1 cellular context compared by ENCODE assay signal in genomic region chr1:186375152-186375928, GRCh38.
A peak's percentile ranks its signal among the peaks of the same experiment; 100 is the strongest.
TF ChIP-seq lines count a peak whose summit lies in the region.

Gene ODR4 (plus strand): TSS chr1:186375838. CDS start chr1:186379786, 3,948 bp downstream.
Gene TPR (minus strand): TSS chr1:186375253. CDS start chr1:186375028, 225 bp downstream.

TF ChIP-seq in K562, 482 proteins besides CTCF, POLR2A, EP300 and RAD21 (continued from another document and continues in another):
- TF ChIP-seq, protein P1, sequence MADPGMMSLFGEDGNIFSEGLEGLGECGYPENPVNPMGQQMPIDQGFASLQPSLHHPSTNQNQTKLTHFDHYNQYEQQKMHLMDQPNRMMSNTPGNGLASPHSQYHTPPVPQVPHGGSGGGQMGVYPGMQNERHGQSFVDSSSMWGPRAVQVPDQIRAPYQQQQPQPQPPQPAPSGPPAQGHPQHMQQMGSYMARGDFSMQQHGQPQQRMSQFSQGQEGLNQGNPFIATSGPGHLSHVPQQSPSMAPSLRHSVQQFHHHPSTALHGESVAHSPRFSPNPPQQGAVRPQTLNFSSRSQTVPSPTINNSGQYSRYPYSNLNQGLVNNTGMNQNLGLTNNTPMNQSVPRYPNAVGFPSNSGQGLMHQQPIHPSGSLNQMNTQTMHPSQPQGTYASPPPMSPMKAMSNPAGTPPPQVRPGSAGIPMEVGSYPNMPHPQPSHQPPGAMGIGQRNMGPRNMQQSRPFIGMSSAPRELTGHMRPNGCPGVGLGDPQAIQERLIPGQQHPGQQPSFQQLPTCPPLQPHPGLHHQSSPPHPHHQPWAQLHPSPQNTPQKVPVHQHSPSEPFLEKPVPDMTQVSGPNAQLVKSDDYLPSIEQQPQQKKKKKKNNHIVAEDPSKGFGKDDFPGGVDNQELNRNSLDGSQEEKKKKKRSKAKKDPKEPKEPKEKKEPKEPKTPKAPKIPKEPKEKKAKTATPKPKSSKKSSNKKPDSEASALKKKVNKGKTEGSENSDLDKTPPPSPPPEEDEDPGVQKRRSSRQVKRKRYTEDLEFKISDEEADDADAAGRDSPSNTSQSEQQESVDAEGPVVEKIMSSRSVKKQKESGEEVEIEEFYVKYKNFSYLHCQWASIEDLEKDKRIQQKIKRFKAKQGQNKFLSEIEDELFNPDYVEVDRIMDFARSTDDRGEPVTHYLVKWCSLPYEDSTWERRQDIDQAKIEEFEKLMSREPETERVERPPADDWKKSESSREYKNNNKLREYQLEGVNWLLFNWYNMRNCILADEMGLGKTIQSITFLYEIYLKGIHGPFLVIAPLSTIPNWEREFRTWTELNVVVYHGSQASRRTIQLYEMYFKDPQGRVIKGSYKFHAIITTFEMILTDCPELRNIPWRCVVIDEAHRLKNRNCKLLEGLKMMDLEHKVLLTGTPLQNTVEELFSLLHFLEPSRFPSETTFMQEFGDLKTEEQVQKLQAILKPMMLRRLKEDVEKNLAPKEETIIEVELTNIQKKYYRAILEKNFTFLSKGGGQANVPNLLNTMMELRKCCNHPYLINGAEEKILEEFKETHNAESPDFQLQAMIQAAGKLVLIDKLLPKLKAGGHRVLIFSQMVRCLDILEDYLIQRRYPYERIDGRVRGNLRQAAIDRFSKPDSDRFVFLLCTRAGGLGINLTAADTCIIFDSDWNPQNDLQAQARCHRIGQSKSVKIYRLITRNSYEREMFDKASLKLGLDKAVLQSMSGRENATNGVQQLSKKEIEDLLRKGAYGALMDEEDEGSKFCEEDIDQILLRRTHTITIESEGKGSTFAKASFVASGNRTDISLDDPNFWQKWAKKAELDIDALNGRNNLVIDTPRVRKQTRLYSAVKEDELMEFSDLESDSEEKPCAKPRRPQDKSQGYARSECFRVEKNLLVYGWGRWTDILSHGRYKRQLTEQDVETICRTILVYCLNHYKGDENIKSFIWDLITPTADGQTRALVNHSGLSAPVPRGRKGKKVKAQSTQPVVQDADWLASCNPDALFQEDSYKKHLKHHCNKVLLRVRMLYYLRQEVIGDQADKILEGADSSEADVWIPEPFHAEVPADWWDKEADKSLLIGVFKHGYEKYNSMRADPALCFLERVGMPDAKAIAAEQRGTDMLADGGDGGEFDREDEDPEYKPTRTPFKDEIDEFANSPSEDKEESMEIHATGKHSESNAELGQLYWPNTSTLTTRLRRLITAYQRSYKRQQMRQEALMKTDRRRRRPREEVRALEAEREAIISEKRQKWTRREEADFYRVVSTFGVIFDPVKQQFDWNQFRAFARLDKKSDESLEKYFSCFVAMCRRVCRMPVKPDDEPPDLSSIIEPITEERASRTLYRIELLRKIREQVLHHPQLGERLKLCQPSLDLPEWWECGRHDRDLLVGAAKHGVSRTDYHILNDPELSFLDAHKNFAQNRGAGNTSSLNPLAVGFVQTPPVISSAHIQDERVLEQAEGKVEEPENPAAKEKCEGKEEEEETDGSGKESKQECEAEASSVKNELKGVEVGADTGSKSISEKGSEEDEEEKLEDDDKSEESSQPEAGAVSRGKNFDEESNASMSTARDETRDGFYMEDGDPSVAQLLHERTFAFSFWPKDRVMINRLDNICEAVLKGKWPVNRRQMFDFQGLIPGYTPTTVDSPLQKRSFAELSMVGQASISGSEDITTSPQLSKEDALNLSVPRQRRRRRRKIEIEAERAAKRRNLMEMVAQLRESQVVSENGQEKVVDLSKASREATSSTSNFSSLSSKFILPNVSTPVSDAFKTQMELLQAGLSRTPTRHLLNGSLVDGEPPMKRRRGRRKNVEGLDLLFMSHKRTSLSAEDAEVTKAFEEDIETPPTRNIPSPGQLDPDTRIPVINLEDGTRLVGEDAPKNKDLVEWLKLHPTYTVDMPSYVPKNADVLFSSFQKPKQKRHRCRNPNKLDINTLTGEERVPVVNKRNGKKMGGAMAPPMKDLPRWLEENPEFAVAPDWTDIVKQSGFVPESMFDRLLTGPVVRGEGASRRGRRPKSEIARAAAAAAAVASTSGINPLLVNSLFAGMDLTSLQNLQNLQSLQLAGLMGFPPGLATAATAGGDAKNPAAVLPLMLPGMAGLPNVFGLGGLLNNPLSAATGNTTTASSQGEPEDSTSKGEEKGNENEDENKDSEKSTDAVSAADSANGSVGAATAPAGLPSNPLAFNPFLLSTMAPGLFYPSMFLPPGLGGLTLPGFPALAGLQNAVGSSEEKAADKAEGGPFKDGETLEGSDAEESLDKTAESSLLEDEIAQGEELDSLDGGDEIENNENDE (IDR thresholded peaks at IDR 0.05; ENCODE audit: low read depth, low read length): peak; percentile 58
- TF ChIP-seq, protein P2, sequence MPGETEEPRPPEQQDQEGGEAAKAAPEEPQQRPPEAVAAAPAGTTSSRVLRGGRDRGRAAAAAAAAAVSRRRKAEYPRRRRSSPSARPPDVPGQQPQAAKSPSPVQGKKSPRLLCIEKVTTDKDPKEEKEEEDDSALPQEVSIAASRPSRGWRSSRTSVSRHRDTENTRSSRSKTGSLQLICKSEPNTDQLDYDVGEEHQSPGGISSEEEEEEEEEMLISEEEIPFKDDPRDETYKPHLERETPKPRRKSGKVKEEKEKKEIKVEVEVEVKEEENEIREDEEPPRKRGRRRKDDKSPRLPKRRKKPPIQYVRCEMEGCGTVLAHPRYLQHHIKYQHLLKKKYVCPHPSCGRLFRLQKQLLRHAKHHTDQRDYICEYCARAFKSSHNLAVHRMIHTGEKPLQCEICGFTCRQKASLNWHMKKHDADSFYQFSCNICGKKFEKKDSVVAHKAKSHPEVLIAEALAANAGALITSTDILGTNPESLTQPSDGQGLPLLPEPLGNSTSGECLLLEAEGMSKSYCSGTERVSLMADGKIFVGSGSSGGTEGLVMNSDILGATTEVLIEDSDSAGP (CRISPR knock-in tag; IDR thresholded peaks at IDR 0.05): no peak
- TF ChIP-seq ESRRA (IDR thresholded peaks at IDR 0.05; ENCODE audit: borderline replicate concordance, low read depth) (peak; percentile 99), NONO (IDR thresholded peaks at IDR 0.05; ENCODE audit: low read depth in 2 of 2, low read length in 1 of 2) (peak in 1 of 2 experiments; percentile 68; a peak in 2 of 4 replicates), MCM3 (IDR thresholded peaks at IDR 0.05) (no peak), ZNF583 (CRISPR knock-in tag; IDR thresholded peaks at IDR 0.05) (0 out of 2 replicates have a peak, but pooled peaks have one; percentile 20), ZBTB11 (CRISPR knock-in tag; IDR thresholded peaks at IDR 0.05) (peak in 2 of 3 experiments; percentile 40 to 92; a peak in 2 of 6 replicates), POLR2AphosphoS5 (IDR thresholded peaks at IDR 0.05; ENCODE audit: control insufficient read depth, insufficient read depth, low read depth, low read length) (peak; percentile 85), FOXJ3 (CRISPR knock-in tag; IDR thresholded peaks at IDR 0.05) (no peak), RBM34 (IDR thresholded peaks at IDR 0.05; ENCODE audit: borderline replicate concordance, insufficient read depth, low read length) (no peak), PRPF4 (IDR thresholded peaks at IDR 0.05; ENCODE audit: insufficient read depth, low read depth, low read length, poor library complexity, severe bottlenecking) (peak; percentile 84), ZNF766 (CRISPR knock-in tag; conservative IDR thresholded peaks at IDR 0.05) (peak; percentile 70; the same call in 1 of the 2 replicates), ZNF175 (CRISPR knock-in tag; IDR thresholded peaks at IDR 0.05; ENCODE audit: low read depth) (no peak), ZFP1 (CRISPR knock-in tag; IDR thresholded peaks at IDR 0.05) (no peak), SIN3B (IDR thresholded peaks at IDR 0.05; ENCODE audit: low read depth) (peak; percentile 80), NR1H2 (CRISPR knock-in tag; IDR thresholded peaks at IDR 0.05) (no peak), ELF4 (CRISPR knock-in tag; IDR thresholded peaks at IDR 0.05) (no peak; the same call in 1 of the 2 replicates), ZEB2 (IDR thresholded peaks at IDR 0.05) (0 out of 2 replicates have a peak, but pooled peaks have one; percentile 52), LARP7 (IDR thresholded peaks at IDR 0.05) (no peak), TCF3 (CRISPR knock-in tag; IDR thresholded peaks at IDR 0.05) (peak; percentile 28; the same call in 1 of the 2 replicates), SMAD3 (CRISPR knock-in tag; conservative IDR thresholded peaks at IDR 0.05) (0 out of 2 replicates have a peak, but pooled peaks have one; percentile 37), KDM2B (CRISPR knock-in tag; IDR thresholded peaks at IDR 0.05) (no peak), COPS2 (conservative IDR thresholded peaks at IDR 0.05) (no peak), FOXA3 (CRISPR knock-in tag; conservative IDR thresholded peaks at IDR 0.05 in 1 of 2, IDR thresholded peaks at IDR 0.05 in 1 of 2) (no peak), GTF2A2 (tag; IDR thresholded peaks at IDR 0.05) (no peak), PML (IDR thresholded peaks at IDR 0.05; ENCODE audit: low read length) (peak; percentile 75; the same call in 1 of the 2 replicates), ZNF77 (CRISPR knock-in tag; IDR thresholded peaks at IDR 0.05) (no peak), BCL6 (CRISPR knock-in tag; IDR thresholded peaks at IDR 0.05) (no peak), NCOR1 (IDR thresholded peaks at IDR 0.05) (peak; percentile 68; the same call in 1 of the 2 replicates), ELK3 (CRISPR knock-in tag; IDR thresholded peaks at IDR 0.05) (no peak), XRCC4 (IDR thresholded peaks at IDR 0.05; ENCODE audit: extremely low read depth, insufficient read depth, insufficient read length) (no peak), CREB1 (IDR thresholded peaks at IDR 0.05) (peak; percentile 99), CREB1 (CRISPR knock-in tag; IDR thresholded peaks at IDR 0.05) (peak; percentile 99)
- TF ChIP-seq, protein P3, sequence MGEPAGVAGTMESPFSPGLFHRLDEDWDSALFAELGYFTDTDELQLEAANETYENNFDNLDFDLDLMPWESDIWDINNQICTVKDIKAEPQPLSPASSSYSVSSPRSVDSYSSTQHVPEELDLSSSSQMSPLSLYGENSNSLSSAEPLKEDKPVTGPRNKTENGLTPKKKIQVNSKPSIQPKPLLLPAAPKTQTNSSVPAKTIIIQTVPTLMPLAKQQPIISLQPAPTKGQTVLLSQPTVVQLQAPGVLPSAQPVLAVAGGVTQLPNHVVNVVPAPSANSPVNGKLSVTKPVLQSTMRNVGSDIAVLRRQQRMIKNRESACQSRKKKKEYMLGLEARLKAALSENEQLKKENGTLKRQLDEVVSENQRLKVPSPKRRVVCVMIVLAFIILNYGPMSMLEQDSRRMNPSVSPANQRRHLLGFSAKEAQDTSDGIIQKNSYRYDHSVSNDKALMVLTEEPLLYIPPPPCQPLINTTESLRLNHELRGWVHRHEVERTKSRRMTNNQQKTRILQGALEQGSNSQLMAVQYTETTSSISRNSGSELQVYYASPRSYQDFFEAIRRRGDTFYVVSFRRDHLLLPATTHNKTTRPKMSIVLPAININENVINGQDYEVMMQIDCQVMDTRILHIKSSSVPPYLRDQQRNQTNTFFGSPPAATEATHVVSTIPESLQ (CRISPR knock-in tag; IDR thresholded peaks at IDR 0.05): no peak
- TF ChIP-seq, protein P4, sequence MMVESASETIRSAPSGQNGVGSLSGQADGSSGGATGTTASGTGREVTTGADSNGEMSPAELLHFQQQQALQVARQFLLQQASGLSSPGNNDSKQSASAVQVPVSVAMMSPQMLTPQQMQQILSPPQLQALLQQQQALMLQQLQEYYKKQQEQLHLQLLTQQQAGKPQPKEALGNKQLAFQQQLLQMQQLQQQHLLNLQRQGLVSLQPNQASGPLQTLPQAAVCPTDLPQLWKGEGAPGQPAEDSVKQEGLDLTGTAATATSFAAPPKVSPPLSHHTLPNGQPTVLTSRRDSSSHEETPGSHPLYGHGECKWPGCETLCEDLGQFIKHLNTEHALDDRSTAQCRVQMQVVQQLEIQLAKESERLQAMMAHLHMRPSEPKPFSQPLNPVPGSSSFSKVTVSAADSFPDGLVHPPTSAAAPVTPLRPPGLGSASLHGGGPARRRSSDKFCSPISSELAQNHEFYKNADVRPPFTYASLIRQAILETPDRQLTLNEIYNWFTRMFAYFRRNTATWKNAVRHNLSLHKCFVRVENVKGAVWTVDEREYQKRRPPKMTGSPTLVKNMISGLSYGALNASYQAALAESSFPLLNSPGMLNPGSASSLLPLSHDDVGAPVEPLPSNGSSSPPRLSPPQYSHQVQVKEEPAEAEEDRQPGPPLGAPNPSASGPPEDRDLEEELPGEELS (CRISPR knock-in tag; IDR thresholded peaks at IDR 0.05; ENCODE audit: borderline replicate concordance): peak; percentile 48
- TF ChIP-seq, protein P5, sequence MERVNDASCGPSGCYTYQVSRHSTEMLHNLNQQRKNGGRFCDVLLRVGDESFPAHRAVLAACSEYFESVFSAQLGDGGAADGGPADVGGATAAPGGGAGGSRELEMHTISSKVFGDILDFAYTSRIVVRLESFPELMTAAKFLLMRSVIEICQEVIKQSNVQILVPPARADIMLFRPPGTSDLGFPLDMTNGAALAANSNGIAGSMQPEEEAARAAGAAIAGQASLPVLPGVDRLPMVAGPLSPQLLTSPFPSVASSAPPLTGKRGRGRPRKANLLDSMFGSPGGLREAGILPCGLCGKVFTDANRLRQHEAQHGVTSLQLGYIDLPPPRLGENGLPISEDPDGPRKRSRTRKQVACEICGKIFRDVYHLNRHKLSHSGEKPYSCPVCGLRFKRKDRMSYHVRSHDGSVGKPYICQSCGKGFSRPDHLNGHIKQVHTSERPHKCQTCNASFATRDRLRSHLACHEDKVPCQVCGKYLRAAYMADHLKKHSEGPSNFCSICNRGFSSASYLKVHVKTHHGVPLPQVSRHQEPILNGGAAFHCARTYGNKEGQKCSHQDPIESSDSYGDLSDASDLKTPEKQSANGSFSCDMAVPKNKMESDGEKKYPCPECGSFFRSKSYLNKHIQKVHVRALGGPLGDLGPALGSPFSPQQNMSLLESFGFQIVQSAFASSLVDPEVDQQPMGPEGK (CRISPR knock-in tag; IDR thresholded peaks at IDR 0.05; ENCODE audit: borderline replicate concordance): no peak
